ENCODE assay signal across 8 cellular contexts in genomic region chr1:171984850-171985485, GRCh38.
A peak's percentile ranks its signal among the peaks of the same experiment; 100 is the strongest.
DNase-seq lines count a peak whose midpoint lies in the region; ATAC-seq, FAIRE-seq and TF ChIP-seq lines count a peak whose summit lies in the region.

No MANE protein-coding gene starts in this region.

- TF ChIP-seq CTCF in 22Rv1 (IDR thresholded peaks at IDR 0.05) (peak; percentile 93), LNCAP (IDR thresholded peaks at IDR 0.05) (peak; percentile 91)

- DNase-seq in ELR (ENCODE audit: low read depth) (peak; percentile 68), SW480 (ENCODE audit: low spot score) (peak; percentile 63), frontal cortex (ENCODE audit: low spot score in 2 of 2) (peak in 1 of 2 donors; percentile 9), renal cortical epithelial cell (ENCODE audit: low read depth) (peak; percentile 66)

- FAIRE-seq in frontal cortex (lab: Jason Lieb, UNC) = peak; percentile 82

- H3K27ac ChIP-seq in 22Rv1 = no peak overlapping the region

- ATAC-seq in GM21786 (IDR thresholded peaks at IDR 0.05; ENCODE audit: unreplicated experiment) (no peak), HG02970 (IDR thresholded peaks at IDR 0.05; ENCODE audit: low FRiP score, unreplicated experiment) (no peak)
